In genomic region chr7:32490127-32490796, GRCh38 we compare ENCODE assay signal across 8 cellular contexts. TPM values are rescaled to one million over a fixed set of nuclear protein-coding genes. Genes with fewer than 3 reads are reported as not detected.
DNase-seq lines count a peak whose midpoint lies in the region; ATAC-seq, FAIRE-seq and TF ChIP-seq lines count a peak whose summit lies in the region.

Gene LSM5 (minus strand): TSS chr7:32490380. CDS start chr7:32490365, 15 bp downstream.

- WGBS in hepatocyte (ENCODE audit: low lambda C conversion rate, missing lambda C conversion rate) = 1% methylated on average over 38 of the region's 38 CpGs

- H3K79me2 ChIP-seq in hepatocyte = peaks cover 25% of the 10 kb centered on the region

- FAIRE-seq in D721Med (lab: Jason Lieb, UNC) = no peak

- no peaks in the 10 kb centered on the region for H4K20me1 ChIP-seq in hepatocyte (ENCODE audit: insufficient read depth, poor library complexity, severe bottlenecking)

- peak within 1 kb of the TSS; percentile 74 for H3K4me2 ChIP-seq in hepatocyte

- peak within 1 kb of the TSS; percentile 87 for H3K4me3 Mint-ChIP-seq in T-helper 2 cell treated with Interferon-gamma antibody and Interleukin-4, amounts not matched to agents 5 μg/mL and 100 μg/mL, for 36 hours

- no peaks in the 10 kb centered on the region for H3K9me2 ChIP-seq in hepatocyte (replicated peaks; ENCODE audit: insufficient read depth)

- DNase-seq in NCI-H1930 (lab: John Stamatoyannopoulos, UW) = peak; percentile 83 to 86
- peak; percentile 89 for DNase-seq in T-helper 2 cell treated with Interferon-gamma antibody and Interleukin-4, amounts not matched to agents 5 μg/mL and 100 μg/mL, for 36 hours (ENCODE audit: low spot score)
- peak; percentile 49 to 95 for DNase-seq in ascending aorta (ENCODE audit: low spot score in 2 of 2)
- peak; percentile 95 for DNase-seq in hepatocyte (ENCODE audit: low spot score)
- DNase-seq in renal cortical epithelial cell (ENCODE audit: low read depth) = peak; percentile 87
- DNase-seq in D721Med (ENCODE audit: insufficient read length, low spot score) = no peak

- peak within 1 kb of the TSS; percentile 76 for H2AFZ ChIP-seq in hepatocyte

- H3K27ac Mint-ChIP-seq in T-helper 2 cell treated with Interferon-gamma antibody and Interleukin-4, amounts not matched to agents 5 μg/mL and 100 μg/mL, for 36 hours = peak within 1 kb of the TSS; percentile 93

- no peaks in the 10 kb centered on the region for H3K9me3 ChIP-seq in ascending aorta
- no peaks in the 10 kb centered on the region for H3K9me3 ChIP-seq in hepatocyte (ENCODE audit: low read depth)

- H3K4me1 ChIP-seq in ascending aorta = peaks cover 6 to 9% of the 10 kb centered on the region in 2 donors
- H3K4me1 ChIP-seq in hepatocyte (ENCODE audit: insufficient read depth) = peaks cover 12% of the 10 kb centered on the region

- H3K36me3 ChIP-seq in ascending aorta (peaks cover 0 to 19% of the 10 kb centered on the region in 2 donors), hepatocyte (replicated peaks; ENCODE audit: insufficient read depth, low read depth) (no peaks in the 10 kb centered on the region)

- H3K9me3 Mint-ChIP-seq in T-helper 2 cell treated with Interferon-gamma antibody and Interleukin-4, amounts not matched to agents 5 μg/mL and 100 μg/mL, for 36 hours = no peaks in the 10 kb centered on the region

- H3K4me3 ChIP-seq in ascending aorta (peak within 1 kb of the TSS; percentile 73 to 96), hepatocyte (peak within 1 kb of the TSS; percentile 74)

- peaks cover 13% of the 10 kb centered on the region for H3K4me1 Mint-ChIP-seq in T-helper 2 cell treated with Interferon-gamma antibody and Interleukin-4, amounts not matched to agents 5 μg/mL and 100 μg/mL, for 36 hours (ENCODE audit: low read depth)

- no peaks in the 10 kb centered on the region for H3K27me3 ChIP-seq in ascending aorta
- H3K27me3 ChIP-seq in hepatocyte = no peaks in the 10 kb centered on the region

- H3K27ac ChIP-seq in ascending aorta = peak within 1 kb of the TSS; percentile 80 to 85
- H3K27ac ChIP-seq in hepatocyte = peak within 1 kb of the TSS; percentile 83

- H3K36me3 Mint-ChIP-seq in T-helper 2 cell treated with Interferon-gamma antibody and Interleukin-4, amounts not matched to agents 5 μg/mL and 100 μg/mL, for 36 hours (ENCODE audit: low read depth) = peaks cover 32% of the 10 kb centered on the region

- intact Hi-C loops in ascending aorta (cut with DNase I) = loop anchor here (5.0 to 10.0 kb wide), 4 partner anchors 47 to 572 kb away; partner anchors contain the start of gene NT5C3A

- no peak for TF ChIP-seq CTCF in ascending aorta (IDR thresholded peaks at IDR 0.05)
- TF ChIP-seq CTCF in hepatocyte (IDR thresholded peaks at IDR 0.05; ENCODE audit: poor library complexity) = no peak
- no peak for TF ChIP-seq CTCF in D721Med (IDR thresholded peaks at IDR 0.05; ENCODE audit: insufficient read depth, missing control alignments)

- H3K27me3 Mint-ChIP-seq in T-helper 2 cell treated with Interferon-gamma antibody and Interleukin-4, amounts not matched to agents 5 μg/mL and 100 μg/mL, for 36 hours (ENCODE audit: low read depth) = no peaks in the 10 kb centered on the region

- ATAC-seq in GM18502 (IDR thresholded peaks at IDR 0.05; ENCODE audit: poor library complexity, unreplicated experiment) = peak; percentile 90
- peak; percentile 85 for ATAC-seq in HG02970 (IDR thresholded peaks at IDR 0.05; ENCODE audit: low FRiP score, unreplicated experiment)

RNA-seq across cellular contexts. Expression of gene LSM5, which starts in this region (rescaled TPM):
- 20.5 TPM for total RNA-seq in ascending aorta
- 36.4 and 38.4 TPM in 2 replicates for total RNA-seq in hepatocyte
- 92.7 and 98.9 TPM in 2 replicates for polyA plus RNA-seq in hepatocyte
- total RNA-seq in renal cortical epithelial cell = 18.2 and 19.1 TPM in 2 replicates
